ENCODE assay signal across 17 cellular contexts in the genomic region with DNA sequence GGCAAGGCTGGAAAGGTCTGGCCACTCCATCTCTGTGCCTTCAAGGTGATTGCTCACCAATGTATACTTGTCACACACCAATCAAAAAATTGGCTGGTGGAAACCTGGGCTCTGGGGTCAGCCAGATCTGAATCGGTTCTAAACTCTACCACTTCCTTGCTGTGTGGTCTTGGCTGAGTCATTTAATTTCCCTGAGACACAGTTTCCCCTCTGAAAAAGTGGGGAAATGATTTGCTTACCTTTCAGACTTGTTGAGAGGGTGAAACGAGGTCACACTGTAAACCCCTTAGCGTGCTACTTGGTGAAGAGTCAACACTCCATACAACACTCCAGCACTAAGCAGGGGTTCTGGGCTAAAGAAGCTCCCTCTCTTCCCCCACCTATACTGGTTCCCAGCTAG.
"Had no signal": no experiment of that assay in that cellular context is flagged by ENCODE, and none has a peak within 500 bp of the region (broad histone marks: within the 10 kb centered on the region; RNA-seq: fewer than 3 reads in every experiment).

No MANE protein-coding gene starts in this region.

- H3K4me1 Mint-ChIP-seq: endodermal cell; memory B cell; naive thymus-derived CD4-positive, alpha-beta T cell; T-cell had no signal

- DNase-seq: activated CD4-positive, alpha-beta T cell treated with anti-CD3 and anti-CD28 coated beads for 1 hour; dermis blood vessel endothelial cell; endodermal cell; head of caudate nucleus; kidney glomerular epithelial cell; left ventricle myocardium superior; mucosa of descending colon; SHP77; SK-N-SH; T-cell had no signal

- H3K36me3 Mint-ChIP-seq: memory B cell, T-cell had no signal

- H3K27me3 Mint-ChIP-seq: memory B cell; naive thymus-derived CD4-positive, alpha-beta T cell had no signal

- H3K36me3 ChIP-seq: ascending aorta, breast epithelium, neutrophil, tibial nerve, vagina had no signal

- H3K27me3 ChIP-seq: ascending aorta, neutrophil, tibial nerve, vagina had no signal

- H3K27ac ChIP-seq: ascending aorta, breast epithelium, neutrophil, tibial nerve, vagina had no signal

- H3K4me3 ChIP-seq: ascending aorta, breast epithelium, mucosa of descending colon, tibial nerve, vagina had no signal

- ATAC-seq: left ventricle myocardium superior; mucosa of descending colon; naive thymus-derived CD4-positive, alpha-beta T cell; T-cell had no signal

- H3K27ac Mint-ChIP-seq: endodermal cell; memory B cell; naive thymus-derived CD4-positive, alpha-beta T cell; T-cell had no signal

- H3K4me3 Mint-ChIP-seq: endodermal cell; memory B cell; naive thymus-derived CD4-positive, alpha-beta T cell; T-cell had no signal

- H3K9me3 ChIP-seq: ascending aorta, breast epithelium, mucosa of descending colon, neutrophil, SK-N-SH, tibial nerve, vagina had no signal

- H3K4me1 ChIP-seq: ascending aorta, breast epithelium, tibial nerve, vagina had no signal
